In genomic region chr1:180524160-180524914, GRCh38 we compare ENCODE assay signal across 27 cellular contexts. TPM values are rescaled to one million over a fixed set of nuclear protein-coding genes. Genes with fewer than 3 reads are reported as not detected.
"Had no signal": no experiment of that assay in that cellular context is flagged by ENCODE, and none has a peak within 500 bp of the region (broad histone marks: within the 10 kb centered on the region; RNA-seq: fewer than 3 reads in every experiment).

No MANE protein-coding gene starts in this region.

- H3K27ac ChIP-seq: neutrophil, parathyroid adenoma, spleen had no signal

- H3K27ac Mint-ChIP-seq: activated CD4-positive, alpha-beta T cell treated with anti-CD3 and anti-CD28 coated beads, Interleukin-2, amount 10 ng/mL, durations not matched to agents 24 days and 14 days; activated CD8-positive, alpha-beta T cell treated with anti-CD3 and anti-CD28 coated beads, Interleukin-2, amount 10 ng/mL, durations not matched to agents 7 days and 5 days; activated naive CD4-positive, alpha-beta T cell treated with anti-CD3 and anti-CD28 coated beads, Interleukin-2, amount 10 ng/mL, durations not matched to agents 7 days and 5 days; dendritic cell treated with granulocyte-macrophage colony-stimulating factor and Interleukin-4, amounts not matched to agents 40 ng/mL and 50 ng/mL, for 4 days; natural killer cell had no signal

- H3K27me3 Mint-ChIP-seq: stimulated activated memory B cell treated with anti-CD40 and anti-IgM and Interleukin-4, amounts not matched to agents 10 μg/mL and 1 μg/mL and 100 μg/mL, for 72 hours had no signal

- H3K9me3 ChIP-seq: esophagus squamous epithelium, mucosa of descending colon, neutrophil, spleen had no signal

- H3K9ac ChIP-seq: parathyroid adenoma had no signal

- DNase-seq: activated CD4-positive, alpha-beta T cell treated with anti-CD3 and anti-CD28 coated beads, Interleukin-2, amount 10 ng/mL, durations not matched to agents 24 days and 14 days; activated CD4-positive, CD25-positive, alpha-beta regulatory T cell; activated CD8-positive, alpha-beta memory T cell treated with anti-CD3 and anti-CD28 coated beads, Interleukin-2, amount 50 U/mL, for 4 hours; activated CD8-positive, alpha-beta T cell treated with anti-CD3 and anti-CD28 coated beads, Interleukin-2, amount 10 ng/mL, durations not matched to agents 7 days and 5 days; activated effector memory CD4-positive, alpha-beta T cell treated with Interleukin-2 at 50 U/mL for 16 hours; activated naive CD4-positive, alpha-beta T cell treated with anti-CD3 and anti-CD28 coated beads, Interleukin-2, amount 10 ng/mL, durations not matched to agents 7 days and 5 days; activated T-cell treated with anti-CD3 and anti-CD28 coated beads, Interleukin-2, amount 50 U/mL, for 4 hours; aorta; effector memory CD4-positive, alpha-beta T cell; esophagus squamous epithelium; hippocampal formation; mucosa of descending colon; natural killer cell; spleen; stimulated activated CD4-positive, alpha-beta T cell treated with anti-CD3 and anti-CD28 coated beads, Interleukin-4, amount 100 ng/mL, for 4 hours; T-helper 1 cell; T1000 had no signal

- H3K36me3 Mint-ChIP-seq: activated naive CD4-positive, alpha-beta T cell treated with anti-CD3 and anti-CD28 coated beads, Interleukin-2, amount 10 ng/mL, durations not matched to agents 7 days and 5 days; natural killer cell; stimulated activated memory B cell treated with anti-CD40 and anti-IgM and Interleukin-4, amounts not matched to agents 10 μg/mL and 1 μg/mL and 100 μg/mL, for 72 hours had no signal

- FAIRE-seq: endothelial cell of umbilical vein, islet of Langerhans had no signal

- H3K79me2 ChIP-seq: parathyroid adenoma had no signal

- H3K9me3 Mint-ChIP-seq: activated CD4-positive, alpha-beta T cell treated with anti-CD3 and anti-CD28 coated beads, Interleukin-2, amount 10 ng/mL, durations not matched to agents 24 days and 14 days; activated naive CD4-positive, alpha-beta T cell treated with anti-CD3 and anti-CD28 coated beads, Interleukin-2, amount 10 ng/mL, durations not matched to agents 7 days and 5 days; activated T-cell treated with anti-CD3 and anti-CD28 coated beads, Interleukin-2, amount 50 U/mL, for 4 hours; dendritic cell treated with granulocyte-macrophage colony-stimulating factor and Interleukin-4, amounts not matched to agents 40 ng/mL and 50 ng/mL, for 4 days; natural killer cell; stimulated activated memory B cell treated with anti-CD40 and anti-IgM and Interleukin-4, amounts not matched to agents 10 μg/mL and 1 μg/mL and 100 μg/mL, for 72 hours had no signal

- H2AFZ ChIP-seq: parathyroid adenoma had no signal

- H3K4me1 Mint-ChIP-seq: activated naive CD4-positive, alpha-beta T cell treated with anti-CD3 and anti-CD28 coated beads, Interleukin-2, amount 10 ng/mL, durations not matched to agents 7 days and 5 days had no signal

- H3K4me3 Mint-ChIP-seq: activated CD4-positive, alpha-beta T cell treated with anti-CD3 and anti-CD28 coated beads, Interleukin-2, amount 10 ng/mL, durations not matched to agents 24 days and 14 days; activated CD8-positive, alpha-beta T cell treated with anti-CD3 and anti-CD28 coated beads, Interleukin-2, amount 10 ng/mL, durations not matched to agents 7 days and 5 days; activated naive CD4-positive, alpha-beta T cell treated with anti-CD3 and anti-CD28 coated beads, Interleukin-2, amount 10 ng/mL, durations not matched to agents 7 days and 5 days; activated T-cell treated with anti-CD3 and anti-CD28 coated beads, Interleukin-2, amount 50 U/mL, for 4 hours; dendritic cell treated with granulocyte-macrophage colony-stimulating factor and Interleukin-4, amounts not matched to agents 40 ng/mL and 50 ng/mL, for 4 days; natural killer cell; stimulated activated memory B cell treated with anti-CD40 and anti-IgM and Interleukin-4, amounts not matched to agents 10 μg/mL and 1 μg/mL and 100 μg/mL, for 72 hours had no signal

- H3K36me3 ChIP-seq: esophagus squamous epithelium, neutrophil, spleen had no signal

- H3K4me1 ChIP-seq: parathyroid adenoma had no signal

- H3K4me3 ChIP-seq: esophagus squamous epithelium, mucosa of descending colon, spleen had no signal

- ATAC-seq: activated CD8-positive, alpha-beta T cell treated with anti-CD3 and anti-CD28 coated beads, Interleukin-2, amount 10 ng/mL, durations not matched to agents 7 days and 5 days; activated T-cell treated with anti-CD3 and anti-CD28 coated beads, Interleukin-2, amount 50 U/mL, for 4 hours; mucosa of descending colon; natural killer cell; stimulated activated memory B cell treated with anti-CD40 and anti-IgM and Interleukin-4, amounts not matched to agents 10 μg/mL and 1 μg/mL and 100 μg/mL, for 72 hours had no signal

- H3K27me3 ChIP-seq: esophagus squamous epithelium, neutrophil, spleen had no signal

RNA-seq across cellular contexts. Expression of gene OVAAL, which starts 34.4 kb away (rescaled TPM):
- total RNA-seq: activated CD4-positive, alpha-beta T cell treated with anti-CD3 and anti-CD28 coated beads, Interleukin-2, amount 10 ng/mL, durations not matched to agents 24 days and 14 days; activated CD8-positive, alpha-beta T cell treated with anti-CD3 and anti-CD28 coated beads, Interleukin-2, amount 10 ng/mL, durations not matched to agents 7 days and 5 days; activated T-cell treated with anti-CD3 and anti-CD28 coated beads, Interleukin-2, amount 50 U/mL, for 4 hours; aorta; cerebellum; endothelial cell of umbilical vein; esophagus squamous epithelium; fibroblast of villous mesenchyme; lung microvascular endothelial cell; mucosa of descending colon; natural killer cell; spleen; ureter had no signal
- polyA plus RNA-seq: aorta, spleen had no signal
